In genomic region chr4:2462218-2462991, GRCh38 we compare ENCODE assay signal across 8 cellular contexts. TPM values are rescaled to one million over a fixed set of nuclear protein-coding genes. Genes with fewer than 3 reads are reported as not detected.
A peak's percentile ranks its signal among the peaks of the same experiment; 100 is the strongest.
DNase-seq lines count a peak whose midpoint lies in the region; TF ChIP-seq lines count a peak whose summit lies in the region.

No MANE protein-coding gene starts in this region.

- no peak overlapping the region for H3K27ac ChIP-seq in H9 (ENCODE audit: insufficient read length, low read depth, low read length)
- H3K27ac ChIP-seq in MM.1S (ENCODE audit: low read length) = no peak overlapping the region
- no peak overlapping the region for H3K27ac ChIP-seq in skeletal muscle tissue (ENCODE audit: low read depth, low read length)

- no peak overlapping the region for H2BK5ac ChIP-seq in H9 (ENCODE audit: insufficient read length, low read length)

- H3K36me3 ChIP-seq in MM.1S (replicated peaks; ENCODE audit: insufficient read depth, low read length) (no peaks in the 10 kb centered on the region), skeletal muscle tissue (ENCODE audit: control insufficient read depth in 3 of 3, insufficient read depth in 3 of 3, low read length in 3 of 3) (peaks cover 0 to 2% (median 0%) of the 10 kb centered on the region in 3 donors)

- H2BK12ac ChIP-seq in H9 (ENCODE audit: insufficient read length, low read depth, low read length) = no peak overlapping the region

- no peak overlapping the region for H2BK20ac ChIP-seq in H9 (ENCODE audit: low read depth, low read length, poor library complexity, severe bottlenecking)

- peak overlapping the region; percentile 48 to 81 for H3K4me3 Mint-ChIP-seq in H9

- H3K4me2 ChIP-seq in H9 (ENCODE audit: insufficient read depth, insufficient read length, low read length) (peak overlapping the region; percentile 32), MM.1S (ENCODE audit: low read depth, low read length) (peak overlapping the region; percentile 94)

- no peak overlapping the region for H3T11ph ChIP-seq in H9 (ENCODE audit: low read length)

- no peak overlapping the region for H2BK120ac ChIP-seq in H9 (ENCODE audit: low read depth, low read length, poor library complexity, severe bottlenecking)

- no peaks in the 10 kb centered on the region for H3K79me1 ChIP-seq in H9 (ENCODE audit: insufficient read depth, low read depth, low read length, poor library complexity, severe bottlenecking)

- no peak overlapping the region for H3K23ac ChIP-seq in H9 (ENCODE audit: insufficient read length, low read depth, low read length)

- H3K56ac ChIP-seq in H9 (ENCODE audit: insufficient read length, low read depth, low read length) = no peak overlapping the region

- H3K9ac ChIP-seq in H9 (ENCODE audit: extremely low read depth, insufficient read length, low read length) (no peak overlapping the region), MM.1S (ENCODE audit: low read length) (peak overlapping the region; percentile 42; the same call in 1 of the 2 replicates), skeletal muscle tissue (ENCODE audit: low read depth in 1 of 3, low read length in 3 of 3) (peak overlapping the region; percentile 43 to 73 (median 45))

- in situ Hi-C loops in T47D (cut with HindIII; ENCODE audit: low pct_unique_long_range_greater_than_20kb, low sequenced_read_pairs) = no loop called here

- no peak overlapping the region for H3K4ac ChIP-seq in H9 (ENCODE audit: low read depth, low read length)

- H2AFZ ChIP-seq in H9 (ENCODE audit: low read length) (no peak overlapping the region), MM.1S (ENCODE audit: low read length) (peak overlapping the region; percentile 84)

- no peak overlapping the region for H4K8ac ChIP-seq in H9 (replicated peaks; ENCODE audit: insufficient read length, low read depth, low read length)

- peak overlapping the region; percentile 53 for H3K4me3 ChIP-seq in MM.1S (ENCODE audit: low read length)
- H3K4me3 ChIP-seq in skeletal muscle tissue (ENCODE audit: low read length in 3 of 3) = peak overlapping the region in 2 of 3 donors; percentile 63 to 64

- H3K79me2 ChIP-seq in H9 (ENCODE audit: insufficient read depth, low read length) (no peaks in the 10 kb centered on the region), MM.1S (ENCODE audit: low read length) (peaks cover 3% of the 10 kb centered on the region)

- no peak overlapping the region for H4K91ac ChIP-seq in H9 (ENCODE audit: insufficient read length, low read depth, low read length)

- no peaks in the 10 kb centered on the region for H3K9me2 ChIP-seq in MM.1S (replicated peaks; ENCODE audit: insufficient read depth, low read length)

- peaks cover 3% of the 10 kb centered on the region; the same call in 1 of the 2 replicates for H3K27me3 ChIP-seq in H9 (ENCODE audit: insufficient read depth, low read length)
- no peaks in the 10 kb centered on the region for H3K27me3 ChIP-seq in MM.1S (replicated peaks; ENCODE audit: insufficient read depth, low read length)
- H3K27me3 ChIP-seq in skeletal muscle tissue (ENCODE audit: control insufficient read depth in 3 of 3, insufficient read depth in 3 of 3, low read length in 3 of 3) = peaks cover 0 to 15% (median 8%) of the 10 kb centered on the region in 3 donors

- 0 out of 2 replicates have a peak, but pooled peaks cover 4% of the 10 kb centered on the region for H3F3A ChIP-seq in MM.1S (ENCODE audit: insufficient read depth, low read length)

- H2BK15ac ChIP-seq in H9 (ENCODE audit: low read depth, low read length) = no peak overlapping the region

- 0 out of 2 replicates have a peak overlapping the region, but pooled peaks have one; percentile 59 for H3K14ac ChIP-seq in H9 (ENCODE audit: insufficient read depth, low read length)

- no peak overlapping the region for H3K27ac Mint-ChIP-seq in H9

- no peak overlapping the region for H3K18ac ChIP-seq in H9 (ENCODE audit: insufficient read length, low read depth, low read length)

- DNase-seq in GM10266 (ENCODE audit: extremely low spot score) (peak; percentile 90), H9 (peak; percentile 70), MM.1S (peak; percentile 77), UCSD-AML1 (lab: John Stamatoyannopoulos, UW; ENCODE audit: unreplicated experiment) (peak; percentile 65), T47D (ENCODE audit: low read depth in 1 of 2, low spot score in 1 of 2) (peak; percentile 59 to 69), iPS-NIHi11 (ENCODE audit: low spot score) (peak; percentile 90), A172 (ENCODE audit: low spot score) (no peak)

- H4K5ac ChIP-seq in H9 (ENCODE audit: insufficient read length, low read depth, low read length) = no peak overlapping the region

- no peaks in the 10 kb centered on the region; a peak in 1 of 5 replicates for H3K9me3 Mint-ChIP-seq in H9

- H3K4me1 Mint-ChIP-seq in H9 = peaks cover 15 to 20% of the 10 kb centered on the region in 2 experiments

- peaks cover 40% of the 10 kb centered on the region for H3K27me3 Mint-ChIP-seq in H9 (ENCODE audit: low read depth)

- H3K4me1 ChIP-seq in H9 (ENCODE audit: insufficient read depth, low read length) = no peaks in the 10 kb centered on the region
- peaks cover 15% of the 10 kb centered on the region for H3K4me1 ChIP-seq in MM.1S (ENCODE audit: low read length)
- peaks cover 6 to 9% (median 7%) of the 10 kb centered on the region in 3 donors for H3K4me1 ChIP-seq in skeletal muscle tissue (ENCODE audit: control insufficient read depth in 3 of 3, insufficient read depth in 3 of 3, low read length in 3 of 3)

- no peaks in the 10 kb centered on the region for H3K23me2 ChIP-seq in H9 (ENCODE audit: insufficient read length, low read depth, low read length, poor library complexity, severe bottlenecking)

- WGBS in H9 (ENCODE audit: extremely low coverage, insufficient read length, low lambda C conversion rate) = no CpG with 5 or more reads among the region's 99 CpGs

- no peak overlapping the region for H2AK5ac ChIP-seq in H9 (ENCODE audit: insufficient read length, low read length)

- H3K9me3 ChIP-seq in H9 (ENCODE audit: control insufficient read depth, low read depth, low read length) (no peaks in the 10 kb centered on the region), MM.1S (replicated peaks; ENCODE audit: insufficient read depth, low read length) (no peaks in the 10 kb centered on the region), skeletal muscle tissue (ENCODE audit: control insufficient read depth in 3 of 3, low read length in 3 of 3) (no peaks in the 10 kb centered on the region)

- peaks cover 0 to 7% (median 2%) of the 10 kb centered on the region in 3 experiments; a peak in 4 of 7 replicates for H3K36me3 Mint-ChIP-seq in H9 (ENCODE audit: insufficient read depth in 1 of 3, low read depth in 3 of 3)

- H4K20me1 ChIP-seq in H9 (ENCODE audit: control insufficient read depth, insufficient read depth, insufficient read length) = no peaks in the 10 kb centered on the region
- H4K20me1 ChIP-seq in MM.1S (ENCODE audit: insufficient read depth, low read length) = no peaks in the 10 kb centered on the region

- TF ChIP-seq CTCF in GM10266 (IDR thresholded peaks at IDR 0.05; ENCODE audit: control insufficient read depth, insufficient read depth, low read depth, missing control alignments) (peak; percentile 64), H9 (conservative IDR thresholded peaks at IDR 0.05) (peak; percentile 60), MM.1S (IDR thresholded peaks at IDR 0.05; ENCODE audit: low read length) (peak; percentile 46)

RNA-seq across cellular contexts. Expression of gene RNF4, which starts 6.5 kb away (rescaled TPM):
- total RNA-seq in H9 (2021) = 88.5 and 92.0 TPM in 2 replicates
- total RNA-seq in skeletal muscle tissue = 29.2 TPM
- total RNA-seq in A172 (2014; rRNA removed; shearing (Covaris generic)) = 50.8 and 55.6 TPM in 2 replicates

RNA-seq across cellular contexts. Expression of gene CFAP99, which starts 43.6 kb away (rescaled TPM):
- 0.13 and 0.35 TPM in 2 replicates for total RNA-seq in H9 (2021)
- total RNA-seq in skeletal muscle tissue = not detected
- total RNA-seq in A172 (2014; rRNA removed; shearing (Covaris generic)) = not detected in 2 replicates

RNA-seq across cellular contexts. Expression of gene ZFYVE28, which starts 44.0 kb away (rescaled TPM):
- total RNA-seq in H9 (2021) (0.98 and 1.2 TPM in 2 replicates), skeletal muscle tissue (1.0 TPM)
- 0.89 and 3.4 TPM in 2 replicates for total RNA-seq in A172 (2014; rRNA removed; shearing (Covaris generic))
